In genomic region chr3:126116526-126116925, GRCh38 we compare ENCODE assay signal across 25 cellular contexts.
"Had no signal": no experiment of that assay in that cellular context is flagged by ENCODE, and none has a peak within 500 bp of the region (broad histone marks: within the 10 kb centered on the region; RNA-seq: fewer than 3 reads in every experiment).

No MANE protein-coding gene starts in this region.

- DNase-seq: activated CD4-positive, alpha-beta T cell treated with anti-CD3 and anti-CD28 coated beads for 1 hour; activated CD4-positive, alpha-beta T cell treated with anti-CD3 and anti-CD28 coated beads, Interleukin-2, amount 50 U/mL, for 4 hours; activated naive CD4-positive, alpha-beta T cell; activated naive CD8-positive, alpha-beta T cell treated with anti-CD3 and anti-CD28 coated beads, Interleukin-2, amount 10 ng/mL, durations not matched to agents 7 days and 5 days; amniotic stem cell; effector CD8-positive, alpha-beta T cell; foreskin melanocyte; kidney glomerular epithelial cell; left ventricle myocardium inferior; naive thymus-derived CD4-positive, alpha-beta T cell; psoas muscle; stimulated activated CD4-positive, alpha-beta T cell treated with anti-CD3 and anti-CD28 coated beads, Interleukin-1b, Interleukin-23, amount 100 ng/mL, for 48 hours; stimulated activated naive CD8-positive, alpha-beta T cell treated with anti-CD3 and anti-CD28 coated beads, Interleukin-15, amount 100 ng/mL, for 72 hours; WERI-Rb-1 had no signal

- H3K4me3 ChIP-seq: breast epithelium, left ventricle myocardium inferior, psoas muscle, right atrium auricular region, SJCRH30, skin epidermis, transverse colon had no signal

- H3K36me3 ChIP-seq: breast epithelium, left ventricle myocardium inferior, right atrium auricular region, SJCRH30, transverse colon, WERI-Rb-1 had no signal

- H3K36me3 Mint-ChIP-seq: activated naive CD8-positive, alpha-beta T cell treated with anti-CD3 and anti-CD28 coated beads, Interleukin-2, amount 10 ng/mL, durations not matched to agents 7 days and 5 days; naive thymus-derived CD4-positive, alpha-beta T cell; stimulated activated effector memory CD8-positive, alpha-beta T cell treated with anti-CD3 and anti-CD28 coated beads, Interleukin-12 subunit alpha, Interleukin-12 subunit beta, amount 100 ng/mL, for 72 hours; T-cell had no signal

- H3K27ac Mint-ChIP-seq: activated naive CD8-positive, alpha-beta T cell treated with anti-CD3 and anti-CD28 coated beads, Interleukin-2, amount 10 ng/mL, durations not matched to agents 7 days and 5 days; activated T-helper 2 cell treated with anti-CD3 and anti-CD28 coated beads, Interferon-gamma antibody, Interleukin-2, Interleukin-4, amounts not matched to agents 10 μg/mL and 5 μg/mL and 100 μg/mL, durations not matched to agents 14 hours and 24 hours and 36 hours; dendritic cell treated with granulocyte-macrophage colony-stimulating factor and Interleukin-4, amounts not matched to agents 40 ng/mL and 50 ng/mL, for 4 days; naive thymus-derived CD4-positive, alpha-beta T cell; stimulated activated effector memory CD8-positive, alpha-beta T cell treated with anti-CD3 and anti-CD28 coated beads, Interleukin-12 subunit alpha, Interleukin-12 subunit beta, amount 100 ng/mL, for 72 hours; stimulated activated naive CD8-positive, alpha-beta T cell treated with anti-CD3 and anti-CD28 coated beads, Interleukin-15, amount 100 ng/mL, for 72 hours; T-cell; T-helper 2 cell treated with Interferon-gamma antibody and Interleukin-4, amounts not matched to agents 5 μg/mL and 100 μg/mL, for 36 hours had no signal

- H3K4me1 ChIP-seq: breast epithelium, left ventricle myocardium inferior, right atrium auricular region, transverse colon had no signal

- H3K9me3 Mint-ChIP-seq: activated naive CD8-positive, alpha-beta T cell treated with anti-CD3 and anti-CD28 coated beads, Interleukin-2, amount 10 ng/mL, durations not matched to agents 7 days and 5 days; activated T-helper 2 cell treated with anti-CD3 and anti-CD28 coated beads, Interferon-gamma antibody, Interleukin-2, Interleukin-4, amounts not matched to agents 10 μg/mL and 5 μg/mL and 100 μg/mL, durations not matched to agents 14 hours and 24 hours and 36 hours; dendritic cell treated with granulocyte-macrophage colony-stimulating factor and Interleukin-4, amounts not matched to agents 40 ng/mL and 50 ng/mL, for 4 days; naive thymus-derived CD4-positive, alpha-beta T cell; stimulated activated effector memory CD8-positive, alpha-beta T cell treated with anti-CD3 and anti-CD28 coated beads, Interleukin-12 subunit alpha, Interleukin-12 subunit beta, amount 100 ng/mL, for 72 hours; stimulated activated naive CD8-positive, alpha-beta T cell treated with anti-CD3 and anti-CD28 coated beads, Interleukin-15, amount 100 ng/mL, for 72 hours; T-cell; T-helper 2 cell treated with Interferon-gamma antibody and Interleukin-4, amounts not matched to agents 5 μg/mL and 100 μg/mL, for 36 hours had no signal

- H3K27ac ChIP-seq: breast epithelium, left ventricle myocardium inferior, psoas muscle, right atrium auricular region, SJCRH30, skin epidermis, transverse colon, WERI-Rb-1 had no signal

- H3K27me3 ChIP-seq: breast epithelium, right atrium auricular region, SJCRH30, transverse colon had no signal

- H3K4me1 Mint-ChIP-seq: activated naive CD8-positive, alpha-beta T cell treated with anti-CD3 and anti-CD28 coated beads, Interleukin-2, amount 10 ng/mL, durations not matched to agents 7 days and 5 days; naive thymus-derived CD4-positive, alpha-beta T cell; stimulated activated effector memory CD8-positive, alpha-beta T cell treated with anti-CD3 and anti-CD28 coated beads, Interleukin-12 subunit alpha, Interleukin-12 subunit beta, amount 100 ng/mL, for 72 hours; stimulated activated naive CD8-positive, alpha-beta T cell treated with anti-CD3 and anti-CD28 coated beads, Interleukin-15, amount 100 ng/mL, for 72 hours; T-cell had no signal

- FAIRE-seq: TTC549 had no signal

- H3K9me3 ChIP-seq: breast epithelium, left ventricle myocardium inferior, psoas muscle, right atrium auricular region, SJCRH30, transverse colon had no signal

- H3K4me3 Mint-ChIP-seq: activated naive CD8-positive, alpha-beta T cell treated with anti-CD3 and anti-CD28 coated beads, Interleukin-2, amount 10 ng/mL, durations not matched to agents 7 days and 5 days; dendritic cell treated with granulocyte-macrophage colony-stimulating factor and Interleukin-4, amounts not matched to agents 40 ng/mL and 50 ng/mL, for 4 days; naive thymus-derived CD4-positive, alpha-beta T cell; stimulated activated effector memory CD8-positive, alpha-beta T cell treated with anti-CD3 and anti-CD28 coated beads, Interleukin-12 subunit alpha, Interleukin-12 subunit beta, amount 100 ng/mL, for 72 hours; stimulated activated naive CD8-positive, alpha-beta T cell treated with anti-CD3 and anti-CD28 coated beads, Interleukin-15, amount 100 ng/mL, for 72 hours; T-cell; T-helper 2 cell treated with Interferon-gamma antibody and Interleukin-4, amounts not matched to agents 5 μg/mL and 100 μg/mL, for 36 hours had no signal

- ATAC-seq: naive thymus-derived CD4-positive, alpha-beta T cell; psoas muscle; stimulated activated effector memory CD8-positive, alpha-beta T cell treated with anti-CD3 and anti-CD28 coated beads, Interleukin-12 subunit alpha, Interleukin-12 subunit beta, amount 100 ng/mL, for 72 hours; stimulated activated naive CD8-positive, alpha-beta T cell treated with anti-CD3 and anti-CD28 coated beads, Interleukin-15, amount 100 ng/mL, for 72 hours; T-cell had no signal
